27 cellular contexts compared by ENCODE assay signal in the genomic region with DNA sequence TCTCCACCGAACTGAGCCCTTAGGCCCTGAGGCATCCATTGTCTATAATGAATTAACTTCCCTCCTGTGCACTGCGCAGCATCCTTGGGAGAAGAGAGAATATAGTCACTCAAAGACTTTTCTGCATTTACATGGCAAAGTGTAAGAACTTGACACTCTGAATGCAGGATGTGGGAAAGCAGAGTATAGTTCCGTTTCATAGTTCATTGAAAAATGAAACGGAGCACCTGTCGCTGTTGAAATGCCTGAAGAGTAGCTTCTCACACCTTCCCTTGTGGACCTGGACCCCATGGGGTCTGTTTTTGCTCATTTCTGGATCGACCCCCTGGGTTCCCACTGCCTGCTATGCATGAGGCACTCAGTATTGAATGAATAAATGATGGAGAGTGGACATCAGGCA.
"Had no signal": no experiment of that assay in that cellular context is flagged by ENCODE, and none has a peak within 500 bp of the region (broad histone marks: within the 10 kb centered on the region; RNA-seq: fewer than 3 reads in every experiment).

No MANE protein-coding gene starts in this region.

- H2AFZ ChIP-seq: hepatocyte had no signal

- H3K36me3 Mint-ChIP-seq: naive B cell; natural killer cell treated with Interleukin-12 subunit alpha and Interleukin-12 subunit beta and Interleukin-15 and Interleukin-18, amount 100 ng/mL, for 72 hours; stimulated activated effector memory CD8-positive, alpha-beta T cell treated with anti-CD3 and anti-CD28 coated beads, Interleukin-12 subunit alpha, Interleukin-12 subunit beta, amount 100 ng/mL, for 72 hours had no signal

- H3K4me3 ChIP-seq: coronary artery, esophagus muscularis mucosa, gastroesophageal sphincter, heart left ventricle, hepatocyte, lower lobe of right lung, mucosa of descending colon, pancreas, stomach, thyroid gland, upper lobe of right lung, vagina had no signal

- H3K27ac ChIP-seq: coronary artery, esophagus muscularis mucosa, foreskin keratinocyte, gastroesophageal sphincter, heart left ventricle, hepatocyte, lower lobe of right lung, neutrophil, pancreas, stomach, thyroid gland, upper lobe of right lung, vagina had no signal

- H3K4me2 ChIP-seq: hepatocyte had no signal

- H3K9me3 Mint-ChIP-seq: natural killer cell treated with Interleukin-12 subunit alpha and Interleukin-12 subunit beta and Interleukin-15 and Interleukin-18, amount 100 ng/mL, for 72 hours; stimulated activated effector memory CD8-positive, alpha-beta T cell treated with anti-CD3 and anti-CD28 coated beads, Interleukin-12 subunit alpha, Interleukin-12 subunit beta, amount 100 ng/mL, for 72 hours had no signal

- H3K4me3 Mint-ChIP-seq: natural killer cell treated with Interleukin-12 subunit alpha and Interleukin-12 subunit beta and Interleukin-15 and Interleukin-18, amount 100 ng/mL, for 72 hours; stimulated activated effector memory CD8-positive, alpha-beta T cell treated with anti-CD3 and anti-CD28 coated beads, Interleukin-12 subunit alpha, Interleukin-12 subunit beta, amount 100 ng/mL, for 72 hours had no signal

- H3K36me3 ChIP-seq: esophagus muscularis mucosa, gastroesophageal sphincter, heart left ventricle, lower lobe of right lung, neutrophil, pancreas, stomach, thyroid gland, upper lobe of right lung, vagina had no signal

- DNase-seq: dermis blood vessel endothelial cell; effector memory CD4-positive, alpha-beta T cell; foreskin keratinocyte; heart left ventricle; kidney glomerular epithelial cell; left ventricle myocardium superior; lower lobe of right lung; mucosa of descending colon; naive B cell; pancreas; stimulated activated CD4-positive, alpha-beta T cell treated with anti-CD3 and anti-CD28 coated beads, Interleukin-2, amount 100 ng/mL, for 24 hours; stimulated activated CD4-positive, alpha-beta T cell treated with anti-CD3 and anti-CD28 coated beads, Interleukin-4, amount 100 ng/mL, for 24 hours; stimulated activated naive CD4-positive, alpha-beta T cell treated with Interleukin-2 at 50 U/mL for 16 hours; stomach; thyroid gland; upper lobe of right lung had no signal

- H3K27ac Mint-ChIP-seq: natural killer cell treated with Interleukin-12 subunit alpha and Interleukin-12 subunit beta and Interleukin-15 and Interleukin-18, amount 100 ng/mL, for 72 hours; progenitor cell of endocrine pancreas; stimulated activated effector memory CD8-positive, alpha-beta T cell treated with anti-CD3 and anti-CD28 coated beads, Interleukin-12 subunit alpha, Interleukin-12 subunit beta, amount 100 ng/mL, for 72 hours had no signal

- FAIRE-seq: endothelial cell of umbilical vein, islet of Langerhans, pancreas had no signal

- H3K9me3 ChIP-seq: esophagus muscularis mucosa, gastroesophageal sphincter, heart left ventricle, lower lobe of right lung, mucosa of descending colon, neutrophil, pancreas, stomach, thyroid gland, upper lobe of right lung, vagina had no signal

- H3K27me3 ChIP-seq: esophagus muscularis mucosa, foreskin keratinocyte, gastroesophageal sphincter, hepatocyte, pancreas, thyroid gland, upper lobe of right lung, vagina had no signal
